14 cellular contexts compared by ENCODE assay signal in the genomic region with DNA sequence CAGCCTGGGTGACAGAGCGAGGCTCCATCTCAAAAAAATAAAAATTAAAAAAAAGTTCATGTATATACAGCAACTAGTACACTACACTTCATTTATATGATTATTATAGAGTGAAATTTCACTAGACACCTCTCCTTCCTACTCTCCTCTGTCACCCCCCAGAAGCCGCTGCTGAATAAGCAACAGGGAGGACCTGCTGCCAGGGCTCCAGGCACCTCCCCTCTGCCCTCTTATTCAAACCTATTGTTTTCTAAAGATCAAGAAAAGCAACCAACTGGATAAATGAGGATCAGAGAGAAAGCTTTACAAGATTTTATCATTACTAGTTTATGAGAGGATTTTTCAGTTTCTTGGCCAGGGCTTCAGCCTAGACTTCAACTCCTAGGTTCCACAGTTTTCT.
A peak's percentile ranks its signal among the peaks of the same experiment; 100 is the strongest.
DNase-seq lines count a peak whose midpoint lies in the region; TF ChIP-seq lines count a peak whose summit lies in the region.
"Had no signal": no experiment of that assay in that cellular context is flagged by ENCODE, and none has a peak within 500 bp of the region (broad histone marks: within the 10 kb centered on the region; RNA-seq: fewer than 3 reads in every experiment).

No MANE protein-coding gene starts in this region.

- TF ChIP-seq POLR2A in esophagus squamous epithelium (IDR thresholded peaks at IDR 0.05), result no peak
- TF ChIP-seq POLR2A in uterus (IDR thresholded peaks at IDR 0.05), result no peak

- H3K27me3 ChIP-seq in left ventricle myocardium inferior (ENCODE audit: low read depth) (no peaks in the 10 kb centered on the region), esophagus squamous epithelium (no peaks in the 10 kb centered on the region), uterus (no peaks in the 10 kb centered on the region), ascending aorta (no peaks in the 10 kb centered on the region)
- H3K27me3 ChIP-seq: BLaER1 had no signal

- H3K4me1 Mint-ChIP-seq in nephron progenitor cell, result peaks cover 12% of the 10 kb centered on the region

- H3K27me3 Mint-ChIP-seq in nephron progenitor cell (ENCODE audit: low read depth, poor library complexity), result no peaks in the 10 kb centered on the region
- H3K27me3 Mint-ChIP-seq: CD8-positive, alpha-beta memory T cell had no signal

- WGBS in esophagus squamous epithelium, 2 donors, result 88 to 97% methylated on average over 2 of the region's 2 CpGs

- no peaks in the 10 kb centered on the region for H3K9me3 Mint-ChIP-seq in nephron progenitor cell
- H3K9me3 Mint-ChIP-seq: CD8-positive, alpha-beta memory T cell had no signal

- no peak for DNase-seq in left ventricle myocardium inferior
- no peak for DNase-seq in cardiac septum (ENCODE audit: low spot score)
- DNase-seq in esophagus squamous epithelium (lab: John Stamatoyannopoulos, UW), result no peak
- DNase-seq in nephron progenitor cell, result no peak
- DNase-seq in uterus, result no peak
- DNase-seq in D341Med (ENCODE audit: low spot score), result no peak
- DNase-seq in HuH-7 (ENCODE audit: low spot score), result no peak
- DNase-seq in ascending aorta (ENCODE audit: low spot score in 2 of 2), result no peak
- DNase-seq: Caco-2; CD8-positive, alpha-beta memory T cell; DMS53; GF-D8 had no signal

- H3K36me3 ChIP-seq in left ventricle myocardium inferior (peaks cover 74% of the 10 kb centered on the region), esophagus squamous epithelium (peaks cover 27 to 75% (median 29%) of the 10 kb centered on the region in 3 donors), uterus (no peaks in the 10 kb centered on the region), ascending aorta (peaks cover 47 to 63% of the 10 kb centered on the region in 2 donors)

- H3K4me3 ChIP-seq in left ventricle myocardium inferior, result no peak overlapping the region
- H3K4me3 ChIP-seq in esophagus squamous epithelium, result no peak overlapping the region
- no peak overlapping the region for H3K4me3 ChIP-seq in uterus
- H3K4me3 ChIP-seq in ascending aorta, result no peak overlapping the region
- H3K4me3 ChIP-seq: BLaER1 had no signal

- no peaks in the 10 kb centered on the region for H3K9me3 ChIP-seq in left ventricle myocardium inferior (replicated peaks)
- no peaks in the 10 kb centered on the region for H3K9me3 ChIP-seq in esophagus squamous epithelium
- no peaks in the 10 kb centered on the region for H3K9me3 ChIP-seq in uterus
- H3K9me3 ChIP-seq in ascending aorta, result no peaks in the 10 kb centered on the region
- H3K9me3 ChIP-seq: BLaER1, Caco-2 had no signal

- no peak overlapping the region for H3K4me3 Mint-ChIP-seq in nephron progenitor cell
- H3K4me3 Mint-ChIP-seq: CD8-positive, alpha-beta memory T cell had no signal

- H3K27ac ChIP-seq in left ventricle myocardium inferior (replicated peaks) (peak overlapping the region; percentile 43), esophagus squamous epithelium (peak overlapping the region in 3 of 4 donors; percentile 47 to 72 (median 63)), uterus (peak overlapping the region; percentile 10 to 40), ascending aorta (no peak overlapping the region)
- H3K27ac ChIP-seq: 22Rv1, BLaER1 had no signal

- intact Hi-C loops in left ventricle myocardium inferior (cut with micrococcal nuclease), result no loop called here
- intact Hi-C loops in cardiac septum (cut with DNase I), result no loop called here
- intact Hi-C loops in esophagus squamous epithelium (cut with DNase I), result no loop called here
- intact Hi-C loops in uterus (cut with DNase I; ENCODE audit: low total_unique reads), result no loop called here
- intact Hi-C loops in ascending aorta (cut with DNase I), result no loop called here

- peaks cover 51% of the 10 kb centered on the region for H3K36me3 Mint-ChIP-seq in nephron progenitor cell (ENCODE audit: low read depth)

- no peak for TF ChIP-seq CTCF in left ventricle myocardium inferior (IDR thresholded peaks at IDR 0.05; ENCODE audit: borderline replicate concordance)
- no peak for TF ChIP-seq CTCF in esophagus squamous epithelium (IDR thresholded peaks at IDR 0.05)
- TF ChIP-seq CTCF in nephron progenitor cell (IDR thresholded peaks at IDR 0.05), result no peak
- TF ChIP-seq CTCF in uterus (IDR thresholded peaks at IDR 0.05), result no peak
- TF ChIP-seq CTCF in ascending aorta (IDR thresholded peaks at IDR 0.05), result no peak

- peak overlapping the region; percentile 40 for H3K27ac Mint-ChIP-seq in nephron progenitor cell

- H3K4me1 ChIP-seq in left ventricle myocardium inferior (peaks cover 88% of the 10 kb centered on the region), esophagus squamous epithelium (peaks cover 6 to 41% (median 9%) of the 10 kb centered on the region in 3 donors), uterus (no peaks in the 10 kb centered on the region), ascending aorta (no peaks in the 10 kb centered on the region)
- H3K4me1 ChIP-seq: Caco-2 had no signal

Comparison
In these comparisons a context has a peak if more than half of its experiments do, and no peak if none do; other contexts are left out.
1. H3K27ac ChIP-seq: peak in left ventricle myocardium inferior (single experiment), esophagus squamous epithelium (3 of 4) and uterus (2 of 2); none in ascending aorta (0 of 2).